In the genomic region with DNA sequence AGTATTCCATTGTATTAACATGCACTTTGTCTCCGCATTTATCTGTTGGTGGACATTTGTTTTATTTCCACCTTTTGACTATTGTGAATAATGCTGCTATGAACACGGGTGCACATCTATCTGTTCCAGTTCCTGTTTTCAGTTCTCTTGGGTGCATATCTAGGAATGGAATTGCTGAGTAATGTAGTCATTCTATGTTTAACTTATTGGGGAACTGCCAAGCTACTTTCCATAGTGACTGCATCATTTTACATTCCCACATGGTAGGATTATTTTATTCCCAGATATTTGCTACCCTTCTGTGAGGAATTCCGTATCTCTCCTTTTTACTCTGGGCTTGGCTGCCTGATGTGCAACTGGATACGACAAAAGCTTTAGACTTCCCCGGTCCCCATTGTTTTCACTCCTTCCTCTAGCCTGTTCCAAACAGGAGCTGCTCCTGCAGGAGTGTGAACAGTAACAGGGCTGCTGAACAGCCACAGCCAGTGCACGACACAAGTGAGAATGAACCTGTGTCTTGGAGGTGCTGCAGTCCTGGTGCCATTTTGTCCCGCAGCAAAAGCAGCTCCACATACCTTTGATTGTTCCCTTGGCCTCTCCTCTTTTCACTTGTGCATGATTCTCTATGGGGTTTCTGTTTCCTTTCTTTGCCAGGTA, we compare ENCODE assay signal across 12 cellular contexts. TPM values are rescaled to one million over a fixed set of nuclear protein-coding genes. Genes with fewer than 3 reads are reported as not detected.
DNase-seq lines count a peak whose midpoint lies in the region; ATAC-seq and TF ChIP-seq lines count a peak whose summit lies in the region.
"Had no signal": no experiment of that assay in that cellular context is flagged by ENCODE, and none has a peak within 500 bp of the region (broad histone marks: within the 10 kb centered on the region; RNA-seq: fewer than 3 reads in every experiment).

No MANE protein-coding gene starts in this region.

- H3K36me3 Mint-ChIP-seq in neural progenitor cell = no peaks in the 10 kb centered on the region

- H2AFZ ChIP-seq in neural progenitor cell (replicated peaks) = peak overlapping the region; percentile 54

- DNase-seq in GM12865 (ENCODE audit: low read depth) (peak; percentile 5), cardiac fibroblast (ENCODE audit: low read depth in 2 of 2) (peak; percentile 76 to 90), neural progenitor cell (ENCODE audit: low spot score) (peak; percentile 56), DMS153 treated with DMSO at 0.1 percent for 48 hours (lab: John Stamatoyannopoulos, UW; ENCODE audit: unreplicated experiment) (no peak), NCI-H1092 treated with DMSO at 0.1 percent for 48 hours (lab: John Stamatoyannopoulos, UW) (no peak)
- DNase-seq: NCI-H510A, stomach had no signal

- H3K9me3 ChIP-seq in neural progenitor cell (ENCODE audit: low read depth) = no peaks in the 10 kb centered on the region
- H3K9me3 ChIP-seq: stomach had no signal

- no peak overlapping the region for H3K27ac Mint-ChIP-seq in neural progenitor cell

- peaks cover 13% of the 10 kb centered on the region for H3F3A ChIP-seq in neural progenitor cell (ENCODE audit: low read depth)

- no peaks in the 10 kb centered on the region for H4K20me1 ChIP-seq in neural progenitor cell (ENCODE audit: low read depth)

- ATAC-seq in HG03159 (IDR thresholded peaks at IDR 0.05; ENCODE audit: unreplicated experiment) = peak; percentile 70
- no peak for ATAC-seq in GM21723 (IDR thresholded peaks at IDR 0.05; ENCODE audit: unreplicated experiment)
- ATAC-seq in HG03045 (IDR thresholded peaks at IDR 0.05; ENCODE audit: unreplicated experiment) = no peak

- H3K4me1 Mint-ChIP-seq in neural progenitor cell = peaks cover 5% of the 10 kb centered on the region

- no peak overlapping the region for H3K4me3 Mint-ChIP-seq in neural progenitor cell

- H3K27me3 ChIP-seq in neural progenitor cell = no peaks in the 10 kb centered on the region
- H3K27me3 ChIP-seq: stomach had no signal

- no peaks in the 10 kb centered on the region for H3K36me3 ChIP-seq in neural progenitor cell
- H3K36me3 ChIP-seq: stomach had no signal

- peaks cover 3% of the 10 kb centered on the region for H3K27me3 Mint-ChIP-seq in neural progenitor cell (ENCODE audit: insufficient read depth, low read depth)

- H3K4me2 ChIP-seq in neural progenitor cell = peak overlapping the region; percentile 5

- H3K9ac ChIP-seq in neural progenitor cell = no peak overlapping the region

- H3K4me3 ChIP-seq in GM12865 (ENCODE audit: low read depth, low read length) = no peak overlapping the region
- no peak overlapping the region for H3K4me3 ChIP-seq in cardiac fibroblast (replicated peaks in 1 of 2; ENCODE audit: low read depth in 2 of 2, low read length in 2 of 2)
- H3K4me3 ChIP-seq in neural progenitor cell = no peak overlapping the region
- H3K4me3 ChIP-seq: stomach had no signal

- H3K4me1 ChIP-seq in neural progenitor cell = peaks cover 29% of the 10 kb centered on the region

- H3K27ac ChIP-seq in neural progenitor cell = peak overlapping the region; percentile 18
- H3K27ac ChIP-seq: stomach had no signal

- no peak for TF ChIP-seq CTCF in GM12865 (IDR thresholded peaks at IDR 0.05; ENCODE audit: insufficient read depth, low read depth, low read length, missing control alignments)
- no peak for TF ChIP-seq CTCF in cardiac fibroblast (IDR thresholded peaks at IDR 0.05; ENCODE audit: low read depth, low read length)
- TF ChIP-seq CTCF in neural progenitor cell (IDR thresholded peaks at IDR 0.05) = no peak

- no peaks in the 10 kb centered on the region for H3K9me3 Mint-ChIP-seq in neural progenitor cell

- H3K79me2 ChIP-seq in neural progenitor cell (ENCODE audit: low read depth) = no peaks in the 10 kb centered on the region

RNA-seq across cellular contexts. Expression of a gene that starts 7.1 kb away (rescaled TPM):
- not detected in 2 replicates for total RNA-seq in neural progenitor cell (ENCODE audit: low replicate concordance)
- total RNA-seq: HT-29, lung microvascular endothelial cell, stomach had no signal

Comparison
In these comparisons a context has a peak if more than half of its experiments do, and no peak if none do; other contexts are left out.
1. DNase-seq: peak in GM12865 (single experiment), cardiac fibroblast (2 of 2) and neural progenitor cell (single experiment); none in DMS153 treated with DMSO at 0.1 percent for 48 hours (single experiment) and NCI-H1092 treated with DMSO at 0.1 percent for 48 hours (single experiment).